ENCODE assay signal across 10 cellular contexts in the genomic region with DNA sequence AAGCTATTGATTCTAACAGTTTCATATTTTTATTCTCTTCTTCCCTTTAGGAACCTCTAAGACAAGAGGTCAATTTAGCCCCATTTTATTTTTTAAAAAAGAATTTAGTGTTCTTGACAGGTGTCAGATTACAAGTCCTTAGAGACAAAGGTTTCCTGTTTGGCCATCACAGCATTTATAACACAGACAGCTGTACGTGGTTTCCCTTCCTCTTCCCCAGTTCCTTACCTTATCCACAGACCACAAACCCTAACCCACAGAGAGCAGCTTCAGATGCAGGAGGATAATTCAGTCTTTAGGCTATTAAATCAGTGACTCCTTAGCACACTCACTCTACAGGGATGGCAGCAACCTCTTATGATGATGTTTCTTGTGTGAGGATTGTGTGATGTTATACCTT.
A peak's percentile ranks its signal among the peaks of the same experiment; 100 is the strongest.
DNase-seq lines count a peak whose midpoint lies in the region; ATAC-seq and TF ChIP-seq lines count a peak whose summit lies in the region.
"Had no signal": no experiment of that assay in that cellular context is flagged by ENCODE, and none has a peak within 500 bp of the region (broad histone marks: within the 10 kb centered on the region; RNA-seq: fewer than 3 reads in every experiment).

No MANE protein-coding gene starts in this region.

- no peaks in the 10 kb centered on the region for H3K9me2 ChIP-seq in OCI-LY7 (ENCODE audit: insufficient read depth, low read length)

- H3K36me3 ChIP-seq in GM06990 (ENCODE audit: control insufficient read depth, insufficient read depth, low read length) (no peaks in the 10 kb centered on the region), OCI-LY7 (ENCODE audit: insufficient read depth, low read length) (peaks cover 23% of the 10 kb centered on the region)
- H3K36me3 ChIP-seq: heart left ventricle had no signal

- H2AFZ ChIP-seq in OCI-LY7 (ENCODE audit: low read length), result peak overlapping the region; percentile 17; the same call in 1 of the 2 replicates

- DNase-seq in GM06990 (ENCODE audit: extremely low read depth, insufficient read length), result peak; percentile 24
- DNase-seq in OCI-LY7 (ENCODE audit: low spot score), result peak; percentile 92
- DNase-seq in left cardiac atrium, result no peak
- no peak for DNase-seq in activated CD4-positive, alpha-beta T cell treated with anti-CD3 and anti-CD28 coated beads for 1 hour
- no peak for DNase-seq in cardiac septum (ENCODE audit: low spot score)
- DNase-seq in activated CD4-positive, alpha-beta memory T cell treated with anti-CD3 and anti-CD28 coated beads, Interleukin-2, amount 10 ng/mL, durations not matched to agents 7 days and 5 days, result no peak
- DNase-seq: heart left ventricle had no signal

- CTCF ChIA-PET in OCI-LY7 (lab: Charles Lee; ENCODE audit: unreplicated experiment), result no interaction called here
- CTCF ChIA-PET in activated CD4-positive, alpha-beta memory T cell treated with anti-CD3 and anti-CD28 coated beads, Interleukin-2, amount 10 ng/mL, durations not matched to agents 7 days and 5 days (lab: Charles Lee), result no interaction called here

- H3K36me3 Mint-ChIP-seq in activated CD4-positive, alpha-beta memory T cell treated with anti-CD3 and anti-CD28 coated beads, Interleukin-2, amount 10 ng/mL, durations not matched to agents 7 days and 5 days (ENCODE audit: low read depth), result no peaks in the 10 kb centered on the region
- H3K36me3 Mint-ChIP-seq: stimulated activated effector memory CD8-positive, alpha-beta T cell treated with anti-CD3 and anti-CD28 coated beads, Interleukin-12 subunit alpha, Interleukin-12 subunit beta, amount 100 ng/mL, for 72 hours had no signal

- peak overlapping the region; percentile 66 for H3K4me2 ChIP-seq in OCI-LY7 (ENCODE audit: low read length)

- no peak overlapping the region for H3K4me3 ChIP-seq in GM06990 (replicated peaks; ENCODE audit: low read depth, low read length)
- H3K4me3 ChIP-seq in OCI-LY7 (ENCODE audit: low read depth, low read length, poor library complexity, severe bottlenecking), result peak overlapping the region; percentile 47
- H3K4me3 ChIP-seq: heart left ventricle had no signal

- ATAC-seq in GM19468 (IDR thresholded peaks at IDR 0.05; ENCODE audit: extremely low read depth, unreplicated experiment), result peak; percentile 78
- peak; percentile 88 for ATAC-seq in HG03103 (IDR thresholded peaks at IDR 0.05; ENCODE audit: low read depth, unreplicated experiment)
- no peak for ATAC-seq in left cardiac atrium
- ATAC-seq: heart left ventricle; stimulated activated effector memory CD8-positive, alpha-beta T cell treated with anti-CD3 and anti-CD28 coated beads, Interleukin-12 subunit alpha, Interleukin-12 subunit beta, amount 100 ng/mL, for 72 hours had no signal

- H3K27ac ChIP-seq in OCI-LY7 (ENCODE audit: low read depth, low read length, poor library complexity, severe bottlenecking), result peak overlapping the region; percentile 88
- H3K27ac ChIP-seq: heart left ventricle had no signal

- POLR2A ChIA-PET in OCI-LY7 (lab: Charles Lee), result interaction anchor here (0.7 to 1.9 kb wide), 8 partner anchors 9 to 747 kb away, joined by 3 to 9 read pairs (median 4); no protein-coding TSS in a partner anchor
- POLR2A ChIA-PET in activated CD4-positive, alpha-beta memory T cell treated with anti-CD3 and anti-CD28 coated beads, Interleukin-2, amount 10 ng/mL, durations not matched to agents 7 days and 5 days (lab: Charles Lee), result no interaction called here

- TF ChIP-seq CTCF in GM06990 (IDR thresholded peaks at IDR 0.05; ENCODE audit: insufficient read depth, low read length, poor library complexity, severe bottlenecking), result no peak
- TF ChIP-seq CTCF in OCI-LY7 (conservative IDR thresholded peaks at IDR 0.05; ENCODE audit: low read length), result no peak

- H3K4me3 Mint-ChIP-seq in activated CD4-positive, alpha-beta memory T cell treated with anti-CD3 and anti-CD28 coated beads, Interleukin-2, amount 10 ng/mL, durations not matched to agents 7 days and 5 days, result no peak overlapping the region
- H3K4me3 Mint-ChIP-seq: stimulated activated effector memory CD8-positive, alpha-beta T cell treated with anti-CD3 and anti-CD28 coated beads, Interleukin-12 subunit alpha, Interleukin-12 subunit beta, amount 100 ng/mL, for 72 hours had no signal

- H3K9me3 ChIP-seq in OCI-LY7 (ENCODE audit: low read length), result peaks cover 34% of the 10 kb centered on the region; the same call in 1 of the 2 replicates

- H3K27me3 ChIP-seq in GM06990 (replicated peaks; ENCODE audit: control insufficient read depth, insufficient read depth, low read length), result no peaks in the 10 kb centered on the region
- H3K27me3 ChIP-seq: heart left ventricle had no signal

- H3K27me3 Mint-ChIP-seq in activated CD4-positive, alpha-beta memory T cell treated with anti-CD3 and anti-CD28 coated beads, Interleukin-2, amount 10 ng/mL, durations not matched to agents 7 days and 5 days, result no peaks in the 10 kb centered on the region

- H4K20me1 ChIP-seq in OCI-LY7 (ENCODE audit: insufficient read depth, low read length), result no peaks in the 10 kb centered on the region

- H3K9me3 Mint-ChIP-seq in activated CD4-positive, alpha-beta memory T cell treated with anti-CD3 and anti-CD28 coated beads, Interleukin-2, amount 10 ng/mL, durations not matched to agents 7 days and 5 days, result peaks cover 11% of the 10 kb centered on the region

- intact Hi-C loops in OCI-LY7 (cut with micrococcal nuclease; ENCODE audit: unreplicated experiment), result loop anchor here (10.0 kb wide), 2 partner anchors 249 to 369 kb away; no protein-coding TSS in a partner anchor
- intact Hi-C loops in left cardiac atrium (cut with DNase I), result no loop called here
- intact Hi-C loops in cardiac septum (cut with DNase I), result no loop called here

- no peaks in the 10 kb centered on the region for H3K4me1 Mint-ChIP-seq in activated CD4-positive, alpha-beta memory T cell treated with anti-CD3 and anti-CD28 coated beads, Interleukin-2, amount 10 ng/mL, durations not matched to agents 7 days and 5 days
- H3K4me1 Mint-ChIP-seq: stimulated activated effector memory CD8-positive, alpha-beta T cell treated with anti-CD3 and anti-CD28 coated beads, Interleukin-12 subunit alpha, Interleukin-12 subunit beta, amount 100 ng/mL, for 72 hours had no signal

- no peak overlapping the region for H3K27ac Mint-ChIP-seq in activated CD4-positive, alpha-beta memory T cell treated with anti-CD3 and anti-CD28 coated beads, Interleukin-2, amount 10 ng/mL, durations not matched to agents 7 days and 5 days
- H3K27ac Mint-ChIP-seq: stimulated activated effector memory CD8-positive, alpha-beta T cell treated with anti-CD3 and anti-CD28 coated beads, Interleukin-12 subunit alpha, Interleukin-12 subunit beta, amount 100 ng/mL, for 72 hours had no signal

- H3K4me1 ChIP-seq in OCI-LY7 (ENCODE audit: insufficient read depth, low read length, poor library complexity, severe bottlenecking), result peaks cover 60% of the 10 kb centered on the region
- H3K4me1 ChIP-seq: heart left ventricle had no signal

- BruUV-seq in OCI-LY7 (replicated peaks; lab: Mats Ljungman, UMichigan), result no TSS peak

- H3K79me2 ChIP-seq in OCI-LY7 (ENCODE audit: insufficient read depth, low read depth, low read length), result no peaks in the 10 kb centered on the region

Comparison
In these comparisons a context has a peak if more than half of its experiments do, and no peak if none do; other contexts are left out.
1. DNase-seq: peak in GM06990 (single experiment) and OCI-LY7 (single experiment); none in left cardiac atrium (single experiment), activated CD4-positive, alpha-beta T cell treated with anti-CD3 and anti-CD28 coated beads for 1 hour (single experiment), cardiac septum (single experiment) and activated CD4-positive, alpha-beta memory T cell treated with anti-CD3 and anti-CD28 coated beads, Interleukin-2, amount 10 ng/mL, durations not matched to agents 7 days and 5 days (single experiment).
2. ATAC-seq: peak in GM19468 (single experiment) and HG03103 (single experiment); none in left cardiac atrium (0 of 2).